ENCODE assay signal across 9 cellular contexts in genomic region chr3:134029734-134030381, GRCh38. TPM values are rescaled to one million over a fixed set of nuclear protein-coding genes. Genes with fewer than 3 reads are reported as not detected.
DNase-seq lines count a peak whose midpoint lies in the region; ATAC-seq, FAIRE-seq and TF ChIP-seq lines count a peak whose summit lies in the region.
"Had no signal": no experiment of that assay in that cellular context is flagged by ENCODE, and none has a peak within 500 bp of the region (broad histone marks: within the 10 kb centered on the region; RNA-seq: fewer than 3 reads in every experiment).

Gene SLCO2A1 (minus strand): TSS chr3:134029925. CDS start chr3:134029802, 123 bp downstream.

- intact Hi-C loops in GM12878 (cut with micrococcal nuclease; ENCODE audit: unreplicated experiment) (no loop called here), spleen (cut with DNase I; ENCODE audit: low total_unique reads) (no loop called here)

- BruUV-seq in GM12878 (replicated peaks; lab: Mats Ljungman, UMichigan) = no TSS peak

- no peak for TF ChIP-seq EP300 in GM12878 (IDR thresholded peaks at IDR 0.05; ENCODE audit: borderline replicate concordance in 1 of 2, control insufficient read depth in 1 of 2, low read depth in 2 of 2, low read length in 2 of 2)

- POLR2A ChIA-PET in GM12878 (lab: Charles Lee) = no interaction called here

- no peak for TF ChIP-seq CTCF in LNCaP clone FGC (IDR thresholded peaks at IDR 0.05; ENCODE audit: control insufficient read depth, extremely low read depth, insufficient read depth)
- TF ChIP-seq CTCF in GM12878 (IDR thresholded peaks at IDR 0.05 in 2 of 3, conservative IDR thresholded peaks at IDR 0.05 in 1 of 3; ENCODE audit: control insufficient read depth in 2 of 3, extremely low read depth in 1 of 3, insufficient read depth in 1 of 3, low read depth in 3 of 3, low read length in 3 of 3) = no peak
- no peak for TF ChIP-seq CTCF in spleen (IDR thresholded peaks at IDR 0.05 in 8 of 11, conservative IDR thresholded peaks at IDR 0.05 in 3 of 11)

- TF ChIP-seq POLR2A in GM12878 (IDR thresholded peaks at IDR 0.05; ENCODE audit: low read depth, low read length) = no peak
- TF ChIP-seq POLR2A in spleen (IDR thresholded peaks at IDR 0.05) = no peak

- H3K36me3 ChIP-seq in GM12878 (ENCODE audit: control insufficient read depth in 2 of 2, insufficient read depth in 2 of 2, low read length in 1 of 2) (no peaks in the 10 kb centered on the region), spleen (no peaks in the 10 kb centered on the region)
- H3K36me3 ChIP-seq in effector memory CD4-positive, alpha-beta T cell (ENCODE audit: control insufficient read depth, insufficient read depth, low read length) = no peaks in the 10 kb centered on the region

- no peak within 1 kb of the TSS for H3K9ac ChIP-seq in GM12878 (ENCODE audit: control insufficient read depth, insufficient read depth, low read length)

- no peak within 1 kb of the TSS for H3K4me2 ChIP-seq in GM12878 (ENCODE audit: control insufficient read depth, insufficient read depth)

- H3K9me3 ChIP-seq in GM12878 (replicated peaks; ENCODE audit: control insufficient read depth, insufficient read depth, low read length) (no peaks in the 10 kb centered on the region; the same call in 2 of the 3 replicates), spleen (no peaks in the 10 kb centered on the region)
- no peaks in the 10 kb centered on the region for H3K9me3 ChIP-seq in effector memory CD4-positive, alpha-beta T cell (ENCODE audit: control insufficient read depth, low read length)

- DNase-seq in COLO668 (lab: John Stamatoyannopoulos, UW; ENCODE audit: unreplicated experiment) (peak; percentile 51), LNCaP clone FGC (ENCODE audit: low read depth) (no peak), GM12878 (ENCODE audit: low read depth, low spot score) (no peak), iris pigment epithelial cell (ENCODE audit: low read depth) (peak; percentile 21), spleen (no peak)
- DNase-seq in effector memory CD4-positive, alpha-beta T cell = no peak

- 5% methylated on average over 28 of the region's 67 CpGs for WGBS in GM12878 (ENCODE audit: insufficient coverage, insufficient replicate concordance, low lambda C conversion rate, missing lambda C conversion rate)
- 1 to 5% (median 2%) methylated on average over 35 to 66 of the region's 67 CpGs for WGBS in spleen, 5 donors

- CTCF ChIA-PET in GM12878 (lab: Yijun Ruan, JAX) = no interaction called here

- RAD21 ChIA-PET in GM12878 (lab: Charles Lee; ENCODE audit: unreplicated experiment) = no interaction called here

- ATAC-seq in GM12878 (no peak), GM21786 (IDR thresholded peaks at IDR 0.05; ENCODE audit: unreplicated experiment) (no peak), HG02798 (IDR thresholded peaks at IDR 0.05; ENCODE audit: poor library complexity, unreplicated experiment) (no peak)
- ATAC-seq: K562 had no signal

- no peaks in the 10 kb centered on the region for H3K4me1 ChIP-seq in GM12878 (ENCODE audit: control insufficient read depth, insufficient read depth, low read length)
- H3K4me1 ChIP-seq in spleen = peaks cover 0 to 32% (median 17%) of the 10 kb centered on the region in 6 donors
- no peaks in the 10 kb centered on the region for H3K4me1 ChIP-seq in effector memory CD4-positive, alpha-beta T cell (ENCODE audit: control insufficient read depth, insufficient read depth, low read length, poor library complexity, severe bottlenecking)

- H3K79me2 ChIP-seq in GM12878 (ENCODE audit: control insufficient read depth, insufficient read depth, low read length) = no peaks in the 10 kb centered on the region

- no peak within 1 kb of the TSS for H3K27ac ChIP-seq in GM12878 (ENCODE audit: control insufficient read depth, insufficient read depth)
- peak within 1 kb of the TSS in 6 of 8 donors; percentile 20 to 80 (median 58) for H3K27ac ChIP-seq in spleen
- H3K27ac ChIP-seq in effector memory CD4-positive, alpha-beta T cell (ENCODE audit: insufficient read depth, low read length, poor library complexity, severe bottlenecking) = no peak within 1 kb of the TSS

- SMC1A ChIA-PET in GM12878 (lab: Charles Lee; ENCODE audit: uncharacterized antibody, unreplicated experiment) = no interaction called here

- in situ Hi-C loops in GM12878 (cut with MboI) = no loop called here

- H4K20me1 ChIP-seq in GM12878 (ENCODE audit: control insufficient read depth, insufficient read depth) = no peaks in the 10 kb centered on the region

- no peak for TF ChIP-seq RAD21 in GM12878 (IDR thresholded peaks at IDR 0.05; ENCODE audit: insufficient read depth, low read depth, low read length)

- no peak within 1 kb of the TSS for H2AFZ ChIP-seq in GM12878 (ENCODE audit: control insufficient read depth, low read depth, low read length)

- peaks cover 10 to 16% of the 10 kb centered on the region in 2 experiments; a peak in 3 of 4 replicates for H3K27me3 ChIP-seq in GM12878 (replicated peaks in 1 of 2; ENCODE audit: control insufficient read depth in 2 of 2, insufficient read depth in 2 of 2, low read length in 1 of 2)
- peaks cover 0 to 58% (median 13%) of the 10 kb centered on the region in 7 donors for H3K27me3 ChIP-seq in spleen (replicated peaks in 1 of 7)
- no peaks in the 10 kb centered on the region for H3K27me3 ChIP-seq in effector memory CD4-positive, alpha-beta T cell (replicated peaks; ENCODE audit: control insufficient read depth, insufficient read depth, low read length, poor library complexity, severe bottlenecking)

- no peak for FAIRE-seq in GM12878 (lab: Jason Lieb, UNC)
- FAIRE-seq: K562 had no signal

- peak within 1 kb of the TSS; percentile 56 for H3K4me3 ChIP-seq in LNCaP clone FGC (ENCODE audit: low read depth, low read length)
- no peak within 1 kb of the TSS for H3K4me3 ChIP-seq in GM12878
- peak within 1 kb of the TSS; percentile 29 to 68 (median 44) for H3K4me3 ChIP-seq in spleen
- H3K4me3 ChIP-seq in effector memory CD4-positive, alpha-beta T cell (ENCODE audit: insufficient read depth, low read depth, low read length, poor library complexity, severe bottlenecking) = no peak within 1 kb of the TSS
- H3K4me3 ChIP-seq: K562 had no signal

TF ChIP-seq in GM12878, 131 proteins besides CTCF, POLR2A, EP300 and RAD21:
- peak; percentile 34 for TF ChIP-seq SUZ12 (IDR thresholded peaks at IDR 0.05; ENCODE audit: unreplicated experiment)
- TF ChIP-seq, protein P1, sequence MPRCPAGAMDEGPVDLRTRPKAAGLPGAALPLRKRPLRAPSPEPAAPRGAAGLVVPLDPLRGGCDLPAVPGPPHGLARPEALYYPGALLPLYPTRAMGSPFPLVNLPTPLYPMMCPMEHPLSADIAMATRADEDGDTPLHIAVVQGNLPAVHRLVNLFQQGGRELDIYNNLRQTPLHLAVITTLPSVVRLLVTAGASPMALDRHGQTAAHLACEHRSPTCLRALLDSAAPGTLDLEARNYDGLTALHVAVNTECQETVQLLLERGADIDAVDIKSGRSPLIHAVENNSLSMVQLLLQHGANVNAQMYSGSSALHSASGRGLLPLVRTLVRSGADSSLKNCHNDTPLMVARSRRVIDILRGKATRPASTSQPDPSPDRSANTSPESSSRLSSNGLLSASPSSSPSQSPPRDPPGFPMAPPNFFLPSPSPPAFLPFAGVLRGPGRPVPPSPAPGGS (IDR thresholded peaks at IDR 0.05; ENCODE audit: borderline replicate concordance, insufficient read depth, low read depth, low read length, poor library complexity, severe bottlenecking) = no peak
TF ChIP-seq in GM12878: peak in this region for 1.

RNA-seq across cellular contexts. Expression of gene SLCO2A1, which starts in this region (rescaled TPM):
- total RNA-seq in GM12878 (2013; cell fraction: nucleolus; rRNA removed) = not detected in 2 replicates
- not detected in 2 replicates for total RNA-seq in GM12878 (2014; rRNA removed)
- total RNA-seq in GM12878 (2014; rRNA removed; fragmentation: Illumina TruSeq; extraction: Trizol) = not detected in 2 replicates
- 0.05 TPM in 2 replicates for total RNA-seq in GM12878 (2021)
- not detected for polyA plus RNA-seq in GM12878 (2011; ENCODE audit: low read depth)
- polyA plus RNA-seq in GM12878 (2011; rRNA removed) = not detected in 2 replicates
- not detected in 2 replicates for polyA plus RNA-seq in GM12878 (2011; cell fraction: cytosol; rRNA removed)
- polyA plus RNA-seq in GM12878 (2011; cell fraction: nucleus; rRNA removed) = not detected in 2 replicates
- not detected in 2 replicates for polyA plus RNA-seq in GM12878 (2012)
- polyA plus RNA-seq in GM12878 (2014; fragmentation: Illumina TruSeq; extraction: Trizol) = not detected in 2 replicates
- polyA plus RNA-seq in GM12878 (2014; fragmentation: Nextera tagmentation; extraction: Ambion mirVana) = not detected
- not detected in 2 replicates for polyA plus RNA-seq in GM12878 (2014; rRNA removed)
- not detected for polyA plus RNA-seq in GM12878 (2016; fragmentation: Nextera tagmentation; extraction: Ambion mirVana)
- not detected in 2 replicates for polyA minus RNA-seq in GM12878 (2011; rRNA and poly(A)+ RNA removed)
- not detected in 2 replicates for polyA minus RNA-seq in GM12878 (2011; cell fraction: cytosol; rRNA and poly(A)+ RNA removed)
- not detected in 2 replicates for polyA minus RNA-seq in GM12878 (2011; cell fraction: nucleus; rRNA and poly(A)+ RNA removed)
- 100 to 1,000 TPM in 1 of 7 donors, 10 to 100 TPM in 6; 18.2 to 118 (median 46.4) TPM for total RNA-seq in spleen
- polyA plus RNA-seq in spleen = 1 to 10 TPM; 4.8 to 6.7 (median 5.4) TPM

Comparison
In these comparisons a context has a peak if more than half of its experiments do, and no peak if none do; other contexts are left out.
1. RNA of gene SLCO2A1 (total RNA-seq): 18.2 to 118 TPM in spleen; 0.05 TPM in GM12878; every median in the first group is over 10 times any median in the second.
2. RNA of gene SLCO2A1 (polyA plus RNA-seq): 4.8 to 6.7 TPM in spleen; not detected in GM12878; every median in the first group is over 4 times any median in the second.
3. DNase-seq: peak in COLO668 (single experiment) and iris pigment epithelial cell (single experiment); none in LNCaP clone FGC (single experiment), GM12878 (single experiment), spleen (single experiment) and effector memory CD4-positive, alpha-beta T cell (0 of 3).
4. H3K4me3 ChIP-seq: peak in LNCaP clone FGC (single experiment) and spleen (8 of 8); none in GM12878 (single experiment) and effector memory CD4-positive, alpha-beta T cell (single experiment).
5. H3K27ac ChIP-seq: peak in spleen (6 of 8); none in GM12878 (single experiment) and effector memory CD4-positive, alpha-beta T cell (single experiment).